23 cellular contexts compared by ENCODE assay signal in genomic region chr20:10402938-10403593, GRCh38. TPM values are rescaled to one million over a fixed set of nuclear protein-coding genes. Genes with fewer than 3 reads are reported as not detected.
DNase-seq lines count a peak whose midpoint lies in the region; ATAC-seq, FAIRE-seq and TF ChIP-seq lines count a peak whose summit lies in the region.
"Had no signal": no experiment of that assay in that cellular context is flagged by ENCODE, and none has a peak within 500 bp of the region (broad histone marks: within the 10 kb centered on the region; RNA-seq: fewer than 3 reads in every experiment).

No MANE protein-coding gene starts in this region.

- BruUV-seq in GM12878 (replicated peaks; lab: Mats Ljungman, UMichigan) = no TSS peak

- POLR2A ChIA-PET in GM12878 (lab: Charles Lee) = interaction anchor here (0.6 to 2.2 kb wide), 2 partner anchors 24 to 27 kb away, joined by 4 to 6 read pairs; no protein-coding TSS in a partner anchor

- peak overlapping the region; percentile 23 for H2AFZ ChIP-seq in GM12878 (ENCODE audit: control insufficient read depth, low read depth, low read length)

- peaks cover 9% of the 10 kb centered on the region for H3K4me1 ChIP-seq in GM12878 (ENCODE audit: control insufficient read depth, insufficient read depth, low read length)
- H3K4me1 ChIP-seq in small intestine (ENCODE audit: control insufficient read depth in 2 of 2, insufficient read depth in 1 of 2, low read depth in 1 of 2, low read length in 1 of 2) = no peaks in the 10 kb centered on the region
- H3K4me1 ChIP-seq: foreskin keratinocyte, upper lobe of left lung had no signal

- CTCF ChIA-PET in GM12878 (lab: Yijun Ruan, JAX) = interaction anchor here (0.8 to 4.9 kb wide), 8 partner anchors 8 to 134 kb away, joined by 3 to 31 read pairs (median 6); no protein-coding TSS in a partner anchor

- no peak for ATAC-seq in activated T-cell treated with anti-CD3 and anti-CD28 coated beads, Interleukin-2, amount 50 U/mL, for 72 hours (replicated peaks in 1 of 2)
- ATAC-seq in HG02678 (IDR thresholded peaks at IDR 0.05; ENCODE audit: unreplicated experiment) (peak; percentile 67), GM12878 (peak; percentile 63)
- ATAC-seq: activated CD8-positive, alpha-beta T cell treated with anti-CD3 and anti-CD28 coated beads, Interleukin-2, amount 10 ng/mL, durations not matched to agents 7 days and 5 days; foreskin keratinocyte had no signal

- in situ Hi-C loops in GM12878 (cut with MboI) = no loop called here

- H3K9me3 ChIP-seq in GM12878 (replicated peaks; ENCODE audit: control insufficient read depth, insufficient read depth, low read length) (no peaks in the 10 kb centered on the region; the same call in 2 of the 3 replicates), small intestine (ENCODE audit: control insufficient read depth, low read depth) (no peaks in the 10 kb centered on the region)
- H3K9me3 ChIP-seq: ovary, upper lobe of left lung had no signal

- H3K36me3 ChIP-seq in GM12878 (ENCODE audit: control insufficient read depth in 2 of 2, insufficient read depth in 2 of 2, low read length in 1 of 2) = no peaks in the 10 kb centered on the region; a peak in 1 of 4 replicates
- peaks cover 3% of the 10 kb centered on the region in 2 donors for H3K36me3 ChIP-seq in small intestine (ENCODE audit: control insufficient read depth in 2 of 2, insufficient read depth in 2 of 2, low read length in 2 of 2)
- H3K36me3 ChIP-seq: ovary had no signal

- peaks cover 6% of the 10 kb centered on the region for H3K4me1 Mint-ChIP-seq in activated T-cell treated with anti-CD3 and anti-CD28 coated beads, Interleukin-2, amount 50 U/mL, for 24 hours (ENCODE audit: low read depth)
- peaks cover 9% of the 10 kb centered on the region for H3K4me1 Mint-ChIP-seq in activated T-cell treated with anti-CD3 and anti-CD28 coated beads, Interleukin-2, amount 50 U/mL, for 72 hours (ENCODE audit: low read depth)
- peaks cover 12% of the 10 kb centered on the region for H3K4me1 Mint-ChIP-seq in T-helper 2 cell treated with Interferon-gamma antibody and Interleukin-4, amounts not matched to agents 5 μg/mL and 100 μg/mL, for 36 hours (ENCODE audit: low read depth)

- SMC1A ChIA-PET in GM12878 (lab: Charles Lee; ENCODE audit: uncharacterized antibody, unreplicated experiment) = interaction anchor here (0.8 to 2.3 kb wide), 15 partner anchors 9 to 422 kb away, joined by 3 to 9 read pairs (median 4); no protein-coding TSS in a partner anchor

- H3K9me3 Mint-ChIP-seq in activated T-cell treated with anti-CD3 and anti-CD28 coated beads, Interleukin-2, amount 50 U/mL, for 24 hours = no peaks in the 10 kb centered on the region
- H3K9me3 Mint-ChIP-seq in activated T-cell treated with anti-CD3 and anti-CD28 coated beads, Interleukin-2, amount 50 U/mL, for 72 hours = no peaks in the 10 kb centered on the region
- no peaks in the 10 kb centered on the region for H3K9me3 Mint-ChIP-seq in T-helper 2 cell treated with Interferon-gamma antibody and Interleukin-4, amounts not matched to agents 5 μg/mL and 100 μg/mL, for 36 hours
- H3K9me3 Mint-ChIP-seq: activated naive CD4-positive, alpha-beta T cell treated with anti-CD3 and anti-CD28 coated beads for 36 hours; natural killer cell treated with Interleukin-12 subunit alpha and Interleukin-12 subunit beta and Interleukin-15 and Interleukin-18, amount 100 ng/mL, for 72 hours had no signal

- intact Hi-C loops in GM12878 (cut with micrococcal nuclease; ENCODE audit: unreplicated experiment) = no loop called here

- H4K20me1 ChIP-seq in GM12878 (ENCODE audit: control insufficient read depth, insufficient read depth) = no peaks in the 10 kb centered on the region

- no peak for TF ChIP-seq POLR2A in GM12878 (IDR thresholded peaks at IDR 0.05; ENCODE audit: low read depth, low read length)

- WGBS in GM12878 (ENCODE audit: insufficient coverage, insufficient replicate concordance, low lambda C conversion rate, missing lambda C conversion rate) = 50% methylated on average over 3 of the region's 3 CpGs
- WGBS in small intestine, 3 donors = 68 to 77% (median 77%) methylated on average over 3 of the region's 3 CpGs

- H3K27me3 ChIP-seq in GM12878 (replicated peaks in 1 of 2; ENCODE audit: control insufficient read depth in 2 of 2, insufficient read depth in 2 of 2, low read length in 1 of 2) (no peaks in the 10 kb centered on the region), small intestine (ENCODE audit: control insufficient read depth in 2 of 2, insufficient read depth in 2 of 2, low read length in 2 of 2) (no peaks in the 10 kb centered on the region)
- H3K27me3 ChIP-seq: dorsolateral prefrontal cortex, foreskin keratinocyte, ovary, upper lobe of left lung had no signal

- peak overlapping the region; percentile 22; the same call in 1 of the 2 replicates for H3K4me2 ChIP-seq in GM12878 (ENCODE audit: control insufficient read depth, insufficient read depth)

- no peak for TF ChIP-seq EP300 in GM12878 (IDR thresholded peaks at IDR 0.05; ENCODE audit: borderline replicate concordance in 1 of 2, control insufficient read depth in 1 of 2, low read depth in 2 of 2, low read length in 2 of 2)

- RAD21 ChIA-PET in GM12878 (lab: Charles Lee; ENCODE audit: unreplicated experiment) = interaction anchor here (0.7 to 2.4 kb wide), 9 partner anchors 8 to 425 kb away, joined by 3 to 8 read pairs (median 3); partner anchors contain the start of gene MKKS

- FAIRE-seq in GM12878 (lab: Jason Lieb, UNC) (no peak), small intestine (lab: Jason Lieb, UNC) (no peak)
- FAIRE-seq: A204.1 had no signal

- H3K36me3 Mint-ChIP-seq in activated T-cell treated with anti-CD3 and anti-CD28 coated beads, Interleukin-2, amount 50 U/mL, for 24 hours (ENCODE audit: low read depth) = peaks cover 31% of the 10 kb centered on the region
- H3K36me3 Mint-ChIP-seq in activated T-cell treated with anti-CD3 and anti-CD28 coated beads, Interleukin-2, amount 50 U/mL, for 72 hours (ENCODE audit: insufficient read depth in 2 of 2) = peaks cover 0 to 2% of the 10 kb centered on the region in 2 donors
- H3K36me3 Mint-ChIP-seq in T-helper 2 cell treated with Interferon-gamma antibody and Interleukin-4, amounts not matched to agents 5 μg/mL and 100 μg/mL, for 36 hours (ENCODE audit: low read depth) = peaks cover 2% of the 10 kb centered on the region
- H3K36me3 Mint-ChIP-seq: natural killer cell treated with Interleukin-12 subunit alpha and Interleukin-12 subunit beta and Interleukin-15 and Interleukin-18, amount 100 ng/mL, for 72 hours had no signal

- no peaks in the 10 kb centered on the region for H3K79me2 ChIP-seq in GM12878 (ENCODE audit: control insufficient read depth, insufficient read depth, low read length)

- H3K27ac ChIP-seq in GM12878 (ENCODE audit: control insufficient read depth, insufficient read depth) (peak overlapping the region; percentile 10; the same call in 1 of the 2 replicates), small intestine (ENCODE audit: low read depth in 1 of 2, low read length in 1 of 2) (no peak overlapping the region)
- H3K27ac ChIP-seq: dorsolateral prefrontal cortex, foreskin keratinocyte, ovary, upper lobe of left lung had no signal

- H3K27ac Mint-ChIP-seq in activated T-cell treated with anti-CD3 and anti-CD28 coated beads, Interleukin-2, amount 50 U/mL, for 24 hours = peak overlapping the region; percentile 20
- no peak overlapping the region for H3K27ac Mint-ChIP-seq in activated T-cell treated with anti-CD3 and anti-CD28 coated beads, Interleukin-2, amount 50 U/mL, for 72 hours
- no peak overlapping the region for H3K27ac Mint-ChIP-seq in T-helper 2 cell treated with Interferon-gamma antibody and Interleukin-4, amounts not matched to agents 5 μg/mL and 100 μg/mL, for 36 hours
- H3K27ac Mint-ChIP-seq: activated CD8-positive, alpha-beta T cell treated with anti-CD3 and anti-CD28 coated beads, Interleukin-2, amount 10 ng/mL, durations not matched to agents 7 days and 5 days; activated naive CD4-positive, alpha-beta T cell treated with anti-CD3 and anti-CD28 coated beads for 36 hours; B cell; natural killer cell treated with Interleukin-12 subunit alpha and Interleukin-12 subunit beta and Interleukin-15 and Interleukin-18, amount 100 ng/mL, for 72 hours had no signal

- H3K4me3 Mint-ChIP-seq in activated T-cell treated with anti-CD3 and anti-CD28 coated beads, Interleukin-2, amount 50 U/mL, for 24 hours = no peak overlapping the region
- H3K4me3 Mint-ChIP-seq in activated T-cell treated with anti-CD3 and anti-CD28 coated beads, Interleukin-2, amount 50 U/mL, for 72 hours = no peak overlapping the region
- no peak overlapping the region for H3K4me3 Mint-ChIP-seq in T-helper 2 cell treated with Interferon-gamma antibody and Interleukin-4, amounts not matched to agents 5 μg/mL and 100 μg/mL, for 36 hours
- H3K4me3 Mint-ChIP-seq: activated CD8-positive, alpha-beta T cell treated with anti-CD3 and anti-CD28 coated beads, Interleukin-2, amount 10 ng/mL, durations not matched to agents 7 days and 5 days; activated naive CD4-positive, alpha-beta T cell treated with anti-CD3 and anti-CD28 coated beads for 36 hours; B cell; natural killer cell treated with Interleukin-12 subunit alpha and Interleukin-12 subunit beta and Interleukin-15 and Interleukin-18, amount 100 ng/mL, for 72 hours had no signal

- H3K9ac ChIP-seq in GM12878 (ENCODE audit: control insufficient read depth, insufficient read depth, low read length) = no peak overlapping the region

- H3K4me3 ChIP-seq in GM12878 = no peak overlapping the region
- H3K4me3 ChIP-seq in small intestine (ENCODE audit: low read depth in 1 of 2, low read length in 2 of 2) = no peak overlapping the region
- H3K4me3 ChIP-seq: dorsolateral prefrontal cortex, ovary, upper lobe of left lung had no signal

- TF ChIP-seq RAD21 in GM12878 (IDR thresholded peaks at IDR 0.05; ENCODE audit: insufficient read depth, low read depth, low read length) = no peak

- TF ChIP-seq CTCF in GM12878 (IDR thresholded peaks at IDR 0.05 in 2 of 3, conservative IDR thresholded peaks at IDR 0.05 in 1 of 3; ENCODE audit: control insufficient read depth in 2 of 3, extremely low read depth in 1 of 3, insufficient read depth in 1 of 3, low read depth in 3 of 3, low read length in 3 of 3) = no peak

- DNase-seq in activated T-cell treated with anti-CD3 and anti-CD28 coated beads, Interleukin-2, amount 50 U/mL, for 24 hours = no peak
- no peak for DNase-seq in activated T-cell treated with anti-CD3 and anti-CD28 coated beads, Interleukin-2, amount 50 U/mL, for 72 hours
- no peak for DNase-seq in GM12878 (ENCODE audit: low read depth, low spot score)
- DNase-seq in small intestine = peak; percentile 4
- no peak for DNase-seq in NCI-H345 (lab: John Stamatoyannopoulos, UW)
- no peak for DNase-seq in stimulated activated naive CD4-positive, alpha-beta T cell treated with Interleukin-2 at 50 U/mL for 16 hours (lab: John Stamatoyannopoulos, UW)
- DNase-seq in T-helper 2 cell treated with Interferon-gamma antibody and Interleukin-4, amounts not matched to agents 5 μg/mL and 100 μg/mL, for 36 hours (ENCODE audit: low spot score) = no peak
- DNase-seq: activated CD4-positive, CD25-positive, alpha-beta regulatory T cell; activated CD8-positive, alpha-beta T cell treated with anti-CD3 and anti-CD28 coated beads, Interleukin-2, amount 10 ng/mL, durations not matched to agents 7 days and 5 days; activated naive CD4-positive, alpha-beta T cell treated with anti-CD3 and anti-CD28 coated beads for 36 hours; aorta; dorsolateral prefrontal cortex; foreskin keratinocyte; MM.1S; NCI-H2171 treated with DMSO at 0.1 percent for 48 hours; ovary; stimulated activated CD4-positive, alpha-beta T cell treated with anti-CD3 and anti-CD28 coated beads, Interleukin-4, amount 100 ng/mL, for 24 hours; T-helper 9 cell; upper lobe of left lung had no signal

- no peaks in the 10 kb centered on the region for H3K27me3 Mint-ChIP-seq in activated T-cell treated with anti-CD3 and anti-CD28 coated beads, Interleukin-2, amount 50 U/mL, for 24 hours
- no peaks in the 10 kb centered on the region for H3K27me3 Mint-ChIP-seq in activated T-cell treated with anti-CD3 and anti-CD28 coated beads, Interleukin-2, amount 50 U/mL, for 72 hours (ENCODE audit: low read depth)
- no peaks in the 10 kb centered on the region for H3K27me3 Mint-ChIP-seq in T-helper 2 cell treated with Interferon-gamma antibody and Interleukin-4, amounts not matched to agents 5 μg/mL and 100 μg/mL, for 36 hours (ENCODE audit: low read depth)
- H3K27me3 Mint-ChIP-seq: B cell; natural killer cell treated with Interleukin-12 subunit alpha and Interleukin-12 subunit beta and Interleukin-15 and Interleukin-18, amount 100 ng/mL, for 72 hours had no signal

RNA-seq across cellular contexts. Expression of gene MKKS, which starts 31.0 kb away (rescaled TPM):
- total RNA-seq in activated T-cell treated with anti-CD3 and anti-CD28 coated beads, Interleukin-2, amount 50 U/mL, for 72 hours = 1 to 10 TPM; 7.7 to 9.0 TPM
- 16.1 and 17.6 TPM in 2 replicates for total RNA-seq in GM12878 (2013; cell fraction: nucleolus; rRNA removed)
- total RNA-seq in GM12878 (2014; rRNA removed) = 4.3 and 5.6 TPM in 2 replicates
- 6.5 and 7.0 TPM in 2 replicates for total RNA-seq in GM12878 (2014; rRNA removed; fragmentation: Illumina TruSeq; extraction: Trizol)
- total RNA-seq in GM12878 (2021) = 7.5 and 7.7 TPM in 2 replicates
- 2.4 TPM for polyA plus RNA-seq in GM12878 (2011; ENCODE audit: low read depth)
- polyA plus RNA-seq in GM12878 (2011; rRNA removed) = 17.9 and 21.7 TPM in 2 replicates
- 6.9 and 7.0 TPM in 2 replicates for polyA plus RNA-seq in GM12878 (2011; cell fraction: cytosol; rRNA removed)
- 8.1 and 11.7 TPM in 2 replicates for polyA plus RNA-seq in GM12878 (2011; cell fraction: nucleus; rRNA removed)
- 3.3 and 5.2 TPM in 2 replicates for polyA plus RNA-seq in GM12878 (2012)
- polyA plus RNA-seq in GM12878 (2014; fragmentation: Illumina TruSeq; extraction: Trizol) = 9.8 and 14.8 TPM in 2 replicates
- 1 to 10 TPM; 4.8 to 5.9 TPM for polyA plus RNA-seq in GM12878 (2014; fragmentation: Nextera tagmentation; extraction: Ambion mirVana)
- 6.5 and 7.7 TPM in 2 replicates for polyA plus RNA-seq in GM12878 (2014; rRNA removed)
- 10 to 100 TPM; 14.0 to 14.9 TPM for polyA plus RNA-seq in GM12878 (2016; fragmentation: Nextera tagmentation; extraction: Ambion mirVana)
- polyA minus RNA-seq in GM12878 (2011; rRNA and poly(A)+ RNA removed) = 9.6 and 14.6 TPM in 2 replicates
- polyA minus RNA-seq in GM12878 (2011; cell fraction: cytosol; rRNA and poly(A)+ RNA removed) = 1.8 and 2.1 TPM in 2 replicates
- 5.1 and 5.2 TPM in 2 replicates for polyA minus RNA-seq in GM12878 (2011; cell fraction: nucleus; rRNA and poly(A)+ RNA removed)
- polyA plus RNA-seq in small intestine = 10 to 100 TPM; 23.6 to 29.1 (median 25.7) TPM

RNA-seq across cellular contexts. Expression of gene SLX4IP, which starts 32.0 kb away (rescaled TPM):
- 10 to 100 TPM in 1 of 2 donors, 1 to 10 TPM in 1; 7.3 to 10.9 TPM for total RNA-seq in activated T-cell treated with anti-CD3 and anti-CD28 coated beads, Interleukin-2, amount 50 U/mL, for 72 hours
- 20.4 and 21.8 TPM in 2 replicates for total RNA-seq in GM12878 (2013; cell fraction: nucleolus; rRNA removed)
- total RNA-seq in GM12878 (2014; rRNA removed) (5.7 and 6.4 TPM in 2 replicates), GM12878 (2014; rRNA removed; fragmentation: Illumina TruSeq; extraction: Trizol) (6.9 and 7.1 TPM in 2 replicates), GM12878 (2021) (5.9 and 6.4 TPM in 2 replicates)
- polyA plus RNA-seq in GM12878 (2011; ENCODE audit: low read depth) = 2.0 TPM
- polyA plus RNA-seq in GM12878 (2011; rRNA removed) (6.7 and 8.6 TPM in 2 replicates), GM12878 (2014; fragmentation: Illumina TruSeq; extraction: Trizol) (3.6 and 6.3 TPM in 2 replicates), GM12878 (2014; fragmentation: Nextera tagmentation; extraction: Ambion mirVana) (1 to 10 TPM; 3.0 to 8.0 TPM), GM12878 (2014; rRNA removed) (2.2 TPM in 2 replicates), GM12878 (2016; fragmentation: Nextera tagmentation; extraction: Ambion mirVana) (10 to 100 TPM; 10.1 to 11.0 TPM), small intestine (1 to 10 TPM; 1.6 to 2.5 (median 2.5) TPM)
- polyA plus RNA-seq in GM12878 (2011; cell fraction: cytosol; rRNA removed) = 3.7 and 4.1 TPM in 2 replicates
- 13.6 and 14.2 TPM in 2 replicates for polyA plus RNA-seq in GM12878 (2011; cell fraction: nucleus; rRNA removed)
- 3.3 and 3.9 TPM in 2 replicates for polyA plus RNA-seq in GM12878 (2012)
- polyA minus RNA-seq in GM12878 (2011; rRNA and poly(A)+ RNA removed) = 19.2 and 19.5 TPM in 2 replicates
- polyA minus RNA-seq in GM12878 (2011; cell fraction: cytosol; rRNA and poly(A)+ RNA removed) = 7.4 and 8.1 TPM in 2 replicates
- 10.5 and 13.4 TPM in 2 replicates for polyA minus RNA-seq in GM12878 (2011; cell fraction: nucleus; rRNA and poly(A)+ RNA removed)

Comparison
In these comparisons a context has a peak if more than half of its experiments do, and no peak if none do; other contexts are left out.
1. ATAC-seq: peak in HG02678 (single experiment) and GM12878 (single experiment); none in activated T-cell treated with anti-CD3 and anti-CD28 coated beads, Interleukin-2, amount 50 U/mL, for 72 hours (0 of 2).